18 cellular contexts compared by ENCODE assay signal in genomic region chr1:7462627-7463026, GRCh38.
"Had no signal": no experiment of that assay in that cellular context is flagged by ENCODE, and none has a peak within 500 bp of the region (broad histone marks: within the 10 kb centered on the region; RNA-seq: fewer than 3 reads in every experiment).

No MANE protein-coding gene starts in this region.

- DNase-seq: activated CD4-positive, alpha-beta T cell treated with anti-CD3 and anti-CD28 coated beads for 1 hour; activated CD4-positive, alpha-beta T cell treated with anti-CD3 and anti-CD28 coated beads, Interleukin-2, amount 50 U/mL, for 1 hour; activated T-cell treated with anti-CD3 and anti-CD28 coated beads, Interleukin-2, amount 50 U/mL, for 1 hour; adrenal gland; effector memory CD4-positive, alpha-beta T cell; foreskin melanocyte; hippocampal formation; kidney glomerular epithelial cell; left ventricle myocardium superior; ovary; stimulated activated CD4-positive, alpha-beta T cell treated with anti-CD3 and anti-CD28 coated beads, Interleukin-4, amount 100 ng/mL, for 24 hours; stimulated activated naive CD4-positive, alpha-beta T cell treated with Interleukin-2 at 50 U/mL for 16 hours had no signal

- H3K27ac ChIP-seq: adrenal gland, ascending aorta, neutrophil, ovary, prostate gland, right atrium auricular region, upper lobe of left lung had no signal

- H3K36me3 ChIP-seq: adrenal gland, ascending aorta, neutrophil, ovary, prostate gland, right atrium auricular region, upper lobe of left lung had no signal

- H3K27me3 ChIP-seq: adrenal gland, ascending aorta, ovary, right atrium auricular region, upper lobe of left lung had no signal

- H3K4me1 ChIP-seq: adrenal gland, ascending aorta, prostate gland, right atrium auricular region, upper lobe of left lung had no signal

- H3K4me3 ChIP-seq: adrenal gland, ascending aorta, ovary, prostate gland, right atrium auricular region, upper lobe of left lung had no signal

- H3K9me3 ChIP-seq: adrenal gland, ascending aorta, neutrophil, ovary, prostate gland, right atrium auricular region, upper lobe of left lung had no signal

- ATAC-seq: left ventricle myocardium superior; natural killer cell treated with Interleukin-12 subunit alpha and Interleukin-12 subunit beta and Interleukin-15 and Interleukin-18, amount 100 ng/mL, for 72 hours had no signal
